ENCODE assay signal across 7 cellular contexts in genomic region chr17:70144260-70144846, GRCh38. TPM values are rescaled to one million over a fixed set of nuclear protein-coding genes. Genes with fewer than 3 reads are reported as not detected.
DNase-seq lines count a peak whose midpoint lies in the region; ATAC-seq and TF ChIP-seq lines count a peak whose summit lies in the region.

No MANE protein-coding gene starts in this region.

- no peak overlapping the region for H3K27ac ChIP-seq in parathyroid adenoma

- no peaks in the 10 kb centered on the region for H3K9me3 Mint-ChIP-seq in stimulated activated effector memory CD8-positive, alpha-beta T cell treated with anti-CD3 and anti-CD28 coated beads, Interleukin-12 subunit alpha, Interleukin-12 subunit beta, amount 100 ng/mL, for 72 hours

- peak overlapping the region; percentile 2 for H3K4me3 ChIP-seq in parathyroid adenoma (ENCODE audit: low read depth, low read length)

- H3K27ac Mint-ChIP-seq in stimulated activated effector memory CD8-positive, alpha-beta T cell treated with anti-CD3 and anti-CD28 coated beads, Interleukin-12 subunit alpha, Interleukin-12 subunit beta, amount 100 ng/mL, for 72 hours, result no peak overlapping the region

- peak overlapping the region; percentile 34 for H2AFZ ChIP-seq in parathyroid adenoma

- H3K4me1 ChIP-seq in parathyroid adenoma, result peaks cover 2% of the 10 kb centered on the region

- DNase-seq in GM03348 (ENCODE audit: low spot score) (peak; percentile 37), M059J (ENCODE audit: low read depth) (peak; percentile 33), dermis blood vessel endothelial cell (peak; percentile 77)
- DNase-seq in stimulated activated effector memory CD8-positive, alpha-beta T cell treated with anti-CD3 and anti-CD28 coated beads, Interleukin-12 subunit alpha, Interleukin-12 subunit beta, amount 100 ng/mL, for 72 hours (ENCODE audit: low spot score in 2 of 2), result no peak

- ATAC-seq in GM19324 (IDR thresholded peaks at IDR 0.05; ENCODE audit: low FRiP score, unreplicated experiment) (no peak), GM18861 (IDR thresholded peaks at IDR 0.05; ENCODE audit: unreplicated experiment) (no peak)
- ATAC-seq in stimulated activated effector memory CD8-positive, alpha-beta T cell treated with anti-CD3 and anti-CD28 coated beads, Interleukin-12 subunit alpha, Interleukin-12 subunit beta, amount 100 ng/mL, for 72 hours, result no peak

- H3K9me3 ChIP-seq in parathyroid adenoma (ENCODE audit: control insufficient read depth, low read length), result no peaks in the 10 kb centered on the region

- no peaks in the 10 kb centered on the region for H3K36me3 Mint-ChIP-seq in stimulated activated effector memory CD8-positive, alpha-beta T cell treated with anti-CD3 and anti-CD28 coated beads, Interleukin-12 subunit alpha, Interleukin-12 subunit beta, amount 100 ng/mL, for 72 hours

- H3K4me2 ChIP-seq in parathyroid adenoma (ENCODE audit: low read length), result peak overlapping the region; percentile 25

- H3K4me3 Mint-ChIP-seq in stimulated activated effector memory CD8-positive, alpha-beta T cell treated with anti-CD3 and anti-CD28 coated beads, Interleukin-12 subunit alpha, Interleukin-12 subunit beta, amount 100 ng/mL, for 72 hours, result no peak overlapping the region

- H3K36me3 ChIP-seq in parathyroid adenoma (ENCODE audit: control insufficient read depth, insufficient read depth, low read length), result no peaks in the 10 kb centered on the region

- H3K79me2 ChIP-seq in parathyroid adenoma, result peaks cover 2% of the 10 kb centered on the region

- H3K4me1 Mint-ChIP-seq in stimulated activated effector memory CD8-positive, alpha-beta T cell treated with anti-CD3 and anti-CD28 coated beads, Interleukin-12 subunit alpha, Interleukin-12 subunit beta, amount 100 ng/mL, for 72 hours, result no peaks in the 10 kb centered on the region

- peak; percentile 72 for TF ChIP-seq CTCF in parathyroid adenoma (IDR thresholded peaks at IDR 0.05)

- H3K27me3 ChIP-seq in parathyroid adenoma (ENCODE audit: control insufficient read depth, insufficient read depth, low read length), result no peaks in the 10 kb centered on the region

- no peak overlapping the region for H3K9ac ChIP-seq in parathyroid adenoma

RNA-seq across cellular contexts. Expression of gene KCNJ2, which starts 25.0 kb away (rescaled TPM):
- 0.44 and 0.54 TPM in 2 replicates for total RNA-seq in M059J (2014; rRNA removed; shearing (Covaris generic))
- 2.7 and 11.6 TPM in 2 replicates for total RNA-seq in dermis blood vessel endothelial cell

Comparison
In these comparisons a context has a peak if more than half of its experiments do, and no peak if none do; other contexts are left out.
1. DNase-seq: peak in GM03348 (single experiment), M059J (single experiment) and dermis blood vessel endothelial cell (single experiment); none in stimulated activated effector memory CD8-positive, alpha-beta T cell treated with anti-CD3 and anti-CD28 coated beads, Interleukin-12 subunit alpha, Interleukin-12 subunit beta, amount 100 ng/mL, for 72 hours (0 of 2).